12 cellular contexts compared by ENCODE assay signal in the genomic region with DNA sequence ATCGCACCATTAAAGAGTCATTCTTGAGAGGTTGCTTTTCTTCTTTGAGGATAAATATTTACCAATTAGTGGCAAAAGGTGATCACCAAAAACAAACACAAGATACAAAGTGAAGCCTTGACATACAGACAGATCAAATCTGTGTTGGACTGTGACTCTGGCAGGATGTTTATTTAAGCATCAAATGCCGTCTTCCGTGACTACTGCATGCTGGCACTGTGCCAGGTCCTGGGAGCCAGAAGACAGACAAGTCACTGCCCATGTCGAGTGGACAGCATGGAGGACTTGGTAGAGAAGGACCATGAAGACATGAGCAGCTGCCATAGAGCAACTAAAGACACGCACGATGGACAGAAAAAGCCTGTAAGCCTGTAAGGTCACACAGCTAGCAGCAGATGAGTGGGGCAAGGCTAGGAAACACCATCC.
A peak's percentile ranks its signal among the peaks of the same experiment; 100 is the strongest.
DNase-seq lines count a peak whose midpoint lies in the region; ATAC-seq and TF ChIP-seq lines count a peak whose summit lies in the region.
"Had no signal": no experiment of that assay in that cellular context is flagged by ENCODE, and none has a peak within 500 bp of the region (broad histone marks: within the 10 kb centered on the region; RNA-seq: fewer than 3 reads in every experiment).

No MANE protein-coding gene starts in this region.

- no peaks in the 10 kb centered on the region for H3K9me3 Mint-ChIP-seq in endothelial cell (ENCODE audit: unreplicated experiment)

- H3K27me3 Mint-ChIP-seq in endothelial cell (ENCODE audit: unreplicated experiment): no peaks in the 10 kb centered on the region

- H3K27ac Mint-ChIP-seq in endothelial cell (ENCODE audit: unreplicated experiment): no peak overlapping the region

- DNase-seq in Daoy (ENCODE audit: low read depth): peak; percentile 44
- DNase-seq in NCI-H510A (lab: John Stamatoyannopoulos, UW): peak; percentile 55
- peak; percentile 15 for DNase-seq in endothelial cell (ENCODE audit: low spot score)
- DNase-seq in midbrain (lab: John Stamatoyannopoulos, UW): no peak
- no peak for DNase-seq in NCI-H2107 treated with DMSO at 0.1 percent for 48 hours (lab: John Stamatoyannopoulos, UW; ENCODE audit: unreplicated experiment)
- DNase-seq: activated CD4-positive, alpha-beta T cell treated with anti-CD3 and anti-CD28 coated beads for 4 hours; NCI-H526 treated with DMSO at 0.1 percent for 48 hours had no signal

- no peak overlapping the region for H3K4me3 Mint-ChIP-seq in endothelial cell (ENCODE audit: unreplicated experiment)

- peaks cover 6% of the 10 kb centered on the region for H3K4me1 Mint-ChIP-seq in endothelial cell (ENCODE audit: unreplicated experiment)

- ATAC-seq in HG03175 (IDR thresholded peaks at IDR 0.05; ENCODE audit: unreplicated experiment) (no peak), HG03469 (IDR thresholded peaks at IDR 0.05; ENCODE audit: unreplicated experiment) (no peak)
- ATAC-seq: pancreas had no signal

- H3K27ac ChIP-seq in 22Rv1: peak overlapping the region; percentile 38
- H3K27ac ChIP-seq: BLaER1, pancreas had no signal

- TF ChIP-seq CTCF in 22Rv1 (IDR thresholded peaks at IDR 0.05) (no peak), endothelial cell (IDR thresholded peaks at IDR 0.05; ENCODE audit: unreplicated experiment) (no peak)

- no peaks in the 10 kb centered on the region for H3K36me3 Mint-ChIP-seq in endothelial cell (ENCODE audit: low read depth, unreplicated experiment)

Comparison
In these comparisons a context has a peak if more than half of its experiments do, and no peak if none do; other contexts are left out.
1. DNase-seq: peak in Daoy (single experiment), NCI-H510A (single experiment) and endothelial cell (single experiment); none in midbrain (single experiment) and NCI-H2107 treated with DMSO at 0.1 percent for 48 hours (single experiment).